Comparison of ENCODE assay signal across 1 cellular context in the genomic region with DNA sequence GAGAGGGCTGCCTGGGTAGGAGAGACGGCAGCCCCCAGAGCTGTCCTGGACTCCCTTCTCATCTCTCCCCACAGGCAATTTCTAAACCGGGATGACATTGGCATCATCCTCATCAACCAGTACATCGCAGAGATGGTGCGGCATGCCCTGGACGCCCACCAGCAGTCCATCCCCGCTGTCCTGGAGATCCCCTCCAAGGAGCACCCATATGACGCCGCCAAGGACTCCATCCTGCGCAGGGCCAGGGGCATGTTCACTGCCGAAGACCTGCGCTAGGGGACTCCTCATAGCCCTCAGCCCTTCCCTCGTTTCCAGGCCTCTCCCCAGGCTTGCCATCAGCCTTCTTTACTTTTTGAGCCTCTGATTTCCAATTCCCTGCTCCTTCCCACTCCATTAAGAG.
TF ChIP-seq lines count a peak whose summit lies in the region.

No MANE protein-coding gene starts in this region.

TF ChIP-seq in K562, 482 proteins besides CTCF, POLR2A, EP300 and RAD21:
- no peak for TF ChIP-seq ARNT (IDR thresholded peaks at IDR 0.05)
- TF ChIP-seq, protein P1, sequence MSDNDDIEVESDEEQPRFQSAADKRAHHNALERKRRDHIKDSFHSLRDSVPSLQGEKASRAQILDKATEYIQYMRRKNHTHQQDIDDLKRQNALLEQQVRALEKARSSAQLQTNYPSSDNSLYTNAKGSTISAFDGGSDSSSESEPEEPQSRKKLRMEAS (CRISPR knock-in tag; IDR thresholded peaks at IDR 0.05), result 0 out of 2 replicates have a peak, but pooled peaks have one; percentile 26
